Comparison of ENCODE assay signal across 10 cellular contexts in genomic region chr12:1795221-1795784, GRCh38. TPM values are rescaled to one million over a fixed set of nuclear protein-coding genes. Genes with fewer than 3 reads are reported as not detected.
DNase-seq lines count a peak whose midpoint lies in the region; ATAC-seq and TF ChIP-seq lines count a peak whose summit lies in the region.
"Had no signal": no experiment of that assay in that cellular context is flagged by ENCODE, and none has a peak within 500 bp of the region (broad histone marks: within the 10 kb centered on the region; RNA-seq: fewer than 3 reads in every experiment).

No MANE protein-coding gene starts in this region.

- H3K79me1 ChIP-seq in mesendoderm (ENCODE audit: low read length) = no peaks in the 10 kb centered on the region

- H3K23ac ChIP-seq in mesendoderm (ENCODE audit: low read length) = no peak overlapping the region

- no peaks in the 10 kb centered on the region for H3K36me3 ChIP-seq in mesendoderm (ENCODE audit: control insufficient read depth, insufficient read depth, low read length)
- H3K36me3 ChIP-seq in vagina = no peaks in the 10 kb centered on the region

- peak overlapping the region; percentile 13 for H3K18ac ChIP-seq in mesendoderm (ENCODE audit: low read length)

- peaks cover 5% of the 10 kb centered on the region for H3K4me1 ChIP-seq in mesendoderm (ENCODE audit: control insufficient read depth, low read depth, low read length)
- peaks cover 23% of the 10 kb centered on the region for H3K4me1 ChIP-seq in vagina

- H3K4me3 ChIP-seq in mesendoderm (ENCODE audit: low read length) (no peak overlapping the region), vagina (peak overlapping the region in 1 of 2 donors; percentile 52)

- peak overlapping the region; percentile 5 for H3K4ac ChIP-seq in mesendoderm (ENCODE audit: low read depth, low read length)

- ATAC-seq in left ventricle myocardium superior (no peak), Right ventricle myocardium superior (ENCODE audit: poor library complexity) (no peak), GM21528 (IDR thresholded peaks at IDR 0.05; ENCODE audit: low FRiP score, unreplicated experiment) (no peak), HG03432 (IDR thresholded peaks at IDR 0.05; ENCODE audit: unreplicated experiment) (no peak)

- H3K27ac ChIP-seq in angular gyrus (ENCODE audit: low read depth, low read length) = peak overlapping the region; percentile 72
- H3K27ac ChIP-seq in mesendoderm (ENCODE audit: low read depth, low read length) = peak overlapping the region; percentile 71
- H3K27ac ChIP-seq in vagina = peak overlapping the region; percentile 77

- H2AK5ac ChIP-seq in mesendoderm (ENCODE audit: low read length) = no peak overlapping the region

- H2BK120ac ChIP-seq in mesendoderm (ENCODE audit: low read depth, low read length) = no peak overlapping the region

- H2BK15ac ChIP-seq in mesendoderm (replicated peaks; ENCODE audit: low read depth) = no peak overlapping the region

- H4K5ac ChIP-seq in mesendoderm (ENCODE audit: low read length) = no peak overlapping the region

- no peak overlapping the region for H2BK5ac ChIP-seq in mesendoderm (ENCODE audit: low read length)

- H3K4me2 ChIP-seq in mesendoderm (ENCODE audit: low read length) = no peak overlapping the region

- intact Hi-C loops in left ventricle myocardium superior (cut with micrococcal nuclease) (no loop called here), Right ventricle myocardium superior (cut with DNase I) (no loop called here), vagina (cut with DNase I) (loop anchor here (5.0 to 10.0 kb wide), 2 partner anchors 239 to 787 kb away; no protein-coding TSS in a partner anchor)

- TF ChIP-seq POLR2A in vagina (IDR thresholded peaks at IDR 0.05) = no peak

- no CpG with 5 or more reads among the region's 19 CpGs for whole genome bisulfite sequencing in mesendoderm (ENCODE audit: extremely low coverage, insufficient coverage, low lambda C conversion rate)

- DNase-seq in left ventricle myocardium superior (peak; percentile 40), Right ventricle myocardium superior (no peak), mesendoderm (peak; percentile 63), vagina (ENCODE audit: extremely low spot score in 2 of 2) (peak; percentile 87 to 90), NCI-H2196 (lab: John Stamatoyannopoulos, UW; ENCODE audit: unreplicated experiment) (no peak)

- H3K56ac ChIP-seq in mesendoderm (ENCODE audit: low read length) = peak overlapping the region; percentile 85

- no peak for TF ChIP-seq CTCF in vagina (IDR thresholded peaks at IDR 0.05)

- H4K8ac ChIP-seq in mesendoderm (ENCODE audit: low read depth, low read length) = no peak overlapping the region

- no peaks in the 10 kb centered on the region for H3K79me2 ChIP-seq in mesendoderm (ENCODE audit: control insufficient read depth, insufficient read depth, low read length)

- peak overlapping the region; percentile 60 for H3K9ac ChIP-seq in mesendoderm (ENCODE audit: low read length)

- no peaks in the 10 kb centered on the region for H3K9me3 ChIP-seq in vagina

- H3K27me3 ChIP-seq in mesendoderm (ENCODE audit: insufficient read depth, low read length, poor library complexity) (no peaks in the 10 kb centered on the region), vagina (no peaks in the 10 kb centered on the region)

RNA-seq across cellular contexts. Expression of gene LRTM2, which starts 25.1 kb away (rescaled TPM):
- total RNA-seq in left ventricle myocardium superior (not detected), Right ventricle myocardium superior (not detected), vagina (not detected)
- not detected for polyA plus RNA-seq in mesendoderm (2013, experiment 1 of 2)
- polyA plus RNA-seq in mesendoderm (2013, experiment 2 of 2) = 0.04 TPM
- total RNA-seq: H4, M059J had no signal

Comparison
In these comparisons a context has a peak if more than half of its experiments do, and no peak if none do; other contexts are left out.
1. DNase-seq: peak in left ventricle myocardium superior (single experiment), mesendoderm (single experiment) and vagina (2 of 2); none in Right ventricle myocardium superior (single experiment) and NCI-H2196 (single experiment).
2. Peak in every context shown above with its lines, with median percentiles within 50 percentile points of each other: H3K27ac ChIP-seq.